12 cellular contexts compared by ENCODE assay signal in genomic region chr5:33241826-33242225, GRCh38.
A peak's percentile ranks its signal among the peaks of the same experiment; 100 is the strongest.
DNase-seq lines count a peak whose midpoint lies in the region; ATAC-seq, FAIRE-seq and TF ChIP-seq lines count a peak whose summit lies in the region.
"Had no signal": no experiment of that assay in that cellular context is flagged by ENCODE, and none has a peak within 500 bp of the region (broad histone marks: within the 10 kb centered on the region; RNA-seq: fewer than 3 reads in every experiment).

No MANE protein-coding gene starts in this region.

- H3K4me3 Mint-ChIP-seq in T-helper 1 cell treated with Interleukin-12 subunit alpha and Interleukin-12 subunit beta and Interleukin-4 antibody, amounts not matched to agents 30 μg/mL and 1 μg/mL, for 36 hours = peak overlapping the region; percentile 49
- no peak overlapping the region for H3K4me3 Mint-ChIP-seq in immature natural killer cell
- H3K4me3 Mint-ChIP-seq: central memory CD8-positive, alpha-beta T cell had no signal

- no peak for TF ChIP-seq CTCF in pancreas (IDR thresholded peaks at IDR 0.05)
- TF ChIP-seq CTCF in breast epithelium (IDR thresholded peaks at IDR 0.05) = no peak

- WGBS in pancreas, 2 donors = 9 to 12% methylated on average over 4 of the region's 4 CpGs

- H3K4me3 ChIP-seq in pancreas (no peak overlapping the region), breast epithelium (no peak overlapping the region)

- intact Hi-C loops in pancreas (cut with DNase I) (no loop called here), breast epithelium (cut with DNase I; ENCODE audit: low total_unique reads) (no loop called here)

- H3K36me3 Mint-ChIP-seq in T-helper 1 cell treated with Interleukin-12 subunit alpha and Interleukin-12 subunit beta and Interleukin-4 antibody, amounts not matched to agents 30 μg/mL and 1 μg/mL, for 36 hours (ENCODE audit: low read depth) = no peaks in the 10 kb centered on the region
- H3K36me3 Mint-ChIP-seq in immature natural killer cell = no peaks in the 10 kb centered on the region

- H3K4me1 ChIP-seq in pancreas = no peaks in the 10 kb centered on the region
- H3K4me1 ChIP-seq in breast epithelium = no peaks in the 10 kb centered on the region

- H3K27me3 Mint-ChIP-seq in T-helper 1 cell treated with Interleukin-12 subunit alpha and Interleukin-12 subunit beta and Interleukin-4 antibody, amounts not matched to agents 30 μg/mL and 1 μg/mL, for 36 hours (ENCODE audit: low read depth) = no peaks in the 10 kb centered on the region
- H3K27me3 Mint-ChIP-seq in immature natural killer cell (ENCODE audit: low read depth in 3 of 3) = no peaks in the 10 kb centered on the region
- H3K27me3 Mint-ChIP-seq: central memory CD8-positive, alpha-beta T cell had no signal

- TF ChIP-seq POLR2A in breast epithelium (IDR thresholded peaks at IDR 0.05) = no peak

- ATAC-seq in HG03025 (IDR thresholded peaks at IDR 0.05; ENCODE audit: low FRiP score, unreplicated experiment) (peak; percentile 76), pancreas (peak in 3 of 4 donors; percentile 63 to 72 (median 72))

- peak overlapping the region; percentile 79 for H3K27ac Mint-ChIP-seq in T-helper 1 cell treated with Interleukin-12 subunit alpha and Interleukin-12 subunit beta and Interleukin-4 antibody, amounts not matched to agents 30 μg/mL and 1 μg/mL, for 36 hours
- no peak overlapping the region for H3K27ac Mint-ChIP-seq in immature natural killer cell

- FAIRE-seq in pancreas (lab: Jason Lieb, UNC) = no peak

- H3K9me3 ChIP-seq in pancreas (no peaks in the 10 kb centered on the region), breast epithelium (no peaks in the 10 kb centered on the region)

- DNase-seq in SIG-M5 treated with dmso at 0.1 percent for 504 hours (lab: John Stamatoyannopoulos, UW; ENCODE audit: unreplicated experiment) (peak; percentile 48), SIG-M5 (lab: John Stamatoyannopoulos, UW) (no peak), pancreas (no peak), immature natural killer cell (no peak), breast epithelium (ENCODE audit: low spot score in 2 of 2) (no peak)
- no peak for DNase-seq in activated CD4-positive, CD25-positive, alpha-beta regulatory T cell treated with anti-CD3 and anti-CD28 coated beads, Interleukin-2, amount 50 U/mL, for 72 hours
- DNase-seq: activated CD4-positive, alpha-beta T cell treated with anti-CD3 and anti-CD28 coated beads, Interleukin-2, amount 50 U/mL, for 1 hour; NCI-H510A treated with DMSO at 0.1 percent for 48 hours; stimulated activated naive CD4-positive, alpha-beta T cell had no signal

- H3K9me3 Mint-ChIP-seq in T-helper 1 cell treated with Interleukin-12 subunit alpha and Interleukin-12 subunit beta and Interleukin-4 antibody, amounts not matched to agents 30 μg/mL and 1 μg/mL, for 36 hours = peaks cover 7% of the 10 kb centered on the region
- peaks cover 0 to 4% (median 0%) of the 10 kb centered on the region in 6 donors for H3K9me3 Mint-ChIP-seq in immature natural killer cell

- H3K27me3 ChIP-seq in pancreas (no peaks in the 10 kb centered on the region), breast epithelium (no peaks in the 10 kb centered on the region)

- H3K4me1 Mint-ChIP-seq in T-helper 1 cell treated with Interleukin-12 subunit alpha and Interleukin-12 subunit beta and Interleukin-4 antibody, amounts not matched to agents 30 μg/mL and 1 μg/mL, for 36 hours (ENCODE audit: low read depth) = peaks cover 28% of the 10 kb centered on the region
- H3K4me1 Mint-ChIP-seq in immature natural killer cell = peaks cover 10 to 11% of the 10 kb centered on the region in 2 donors
- H3K4me1 Mint-ChIP-seq: central memory CD8-positive, alpha-beta T cell had no signal

- H3K27ac ChIP-seq in pancreas = no peak overlapping the region
- no peak overlapping the region for H3K27ac ChIP-seq in breast epithelium

- no peaks in the 10 kb centered on the region for H3K36me3 ChIP-seq in pancreas
- H3K36me3 ChIP-seq in breast epithelium = no peaks in the 10 kb centered on the region
